Comparison of ENCODE assay signal across 8 cellular contexts in genomic region chr19:53865918-53866696, GRCh38. TPM values are rescaled to one million over a fixed set of nuclear protein-coding genes. Genes with fewer than 3 reads are reported as not detected.
DNase-seq lines count a peak whose midpoint lies in the region; ATAC-seq and TF ChIP-seq lines count a peak whose summit lies in the region.

No MANE protein-coding gene starts in this region.

- H3F3A ChIP-seq in neural progenitor cell (ENCODE audit: low read depth) (peaks cover 32% of the 10 kb centered on the region), MM.1S (ENCODE audit: insufficient read depth, low read length) (no peaks in the 10 kb centered on the region)

- peaks cover 2% of the 10 kb centered on the region for H3K36me3 Mint-ChIP-seq in activated naive CD8-positive, alpha-beta T cell treated with anti-CD3 and anti-CD28 coated beads for 36 hours
- peaks cover 3% of the 10 kb centered on the region for H3K36me3 Mint-ChIP-seq in neural progenitor cell
- peaks cover under 1% of the 10 kb centered on the region for H3K36me3 Mint-ChIP-seq in type B pancreatic cell

- TF ChIP-seq CTCF in RWPE2 (IDR thresholded peaks at IDR 0.05; ENCODE audit: poor library complexity, severe bottlenecking) (no peak), neural progenitor cell (IDR thresholded peaks at IDR 0.05) (no peak), type B pancreatic cell (conservative IDR thresholded peaks at IDR 0.05) (no peak), MM.1S (IDR thresholded peaks at IDR 0.05; ENCODE audit: low read length) (no peak)

- H3K79me2 ChIP-seq in neural progenitor cell (ENCODE audit: low read depth) (peaks cover 16% of the 10 kb centered on the region), MM.1S (ENCODE audit: low read length) (no peaks in the 10 kb centered on the region)

- H3K4me2 ChIP-seq in neural progenitor cell (peak overlapping the region; percentile 82), MM.1S (ENCODE audit: low read depth, low read length) (no peak overlapping the region)

- H3K27ac Mint-ChIP-seq in activated naive CD8-positive, alpha-beta T cell treated with anti-CD3 and anti-CD28 coated beads for 36 hours: peak overlapping the region; percentile 91
- H3K27ac Mint-ChIP-seq in neural progenitor cell: peak overlapping the region; percentile 100
- H3K27ac Mint-ChIP-seq in type B pancreatic cell: peak overlapping the region; percentile 98

- H3K9ac ChIP-seq in neural progenitor cell (peak overlapping the region; percentile 3), MM.1S (ENCODE audit: low read length) (no peak overlapping the region)

- peaks cover 31% of the 10 kb centered on the region for H3K4me1 Mint-ChIP-seq in activated naive CD8-positive, alpha-beta T cell treated with anti-CD3 and anti-CD28 coated beads for 36 hours
- H3K4me1 Mint-ChIP-seq in neural progenitor cell (peaks cover 31% of the 10 kb centered on the region), type B pancreatic cell (ENCODE audit: unreplicated experiment) (peaks cover 2% of the 10 kb centered on the region)

- ATAC-seq in RWPE2 (ENCODE audit: low read depth): peak; percentile 28
- peak; percentile 62 for ATAC-seq in Right ventricle myocardium inferior
- ATAC-seq in HG02870 (IDR thresholded peaks at IDR 0.05; ENCODE audit: unreplicated experiment): no peak

- no peaks in the 10 kb centered on the region for H3K27me3 Mint-ChIP-seq in activated naive CD8-positive, alpha-beta T cell treated with anti-CD3 and anti-CD28 coated beads for 36 hours
- H3K27me3 Mint-ChIP-seq in neural progenitor cell (ENCODE audit: insufficient read depth, low read depth) (peaks cover 14% of the 10 kb centered on the region), type B pancreatic cell (no peaks in the 10 kb centered on the region)

- intact Hi-C loops in Right ventricle myocardium inferior (cut with DNase I): loop anchor here (5.0 to 10.0 kb wide), 2 partner anchors 326 to 599 kb away; partner anchors contain the start of genes LENG9 and TSEN34

- H3K27ac ChIP-seq in RWPE2 (ENCODE audit: poor library complexity, severe bottlenecking): peak overlapping the region; percentile 86
- H3K27ac ChIP-seq in neural progenitor cell: peak overlapping the region; percentile 96
- H3K27ac ChIP-seq in MM.1S (ENCODE audit: low read length): no peak overlapping the region

- H3K4me3 ChIP-seq in RWPE2 (ENCODE audit: severe bottlenecking): peak overlapping the region; percentile 69
- H3K4me3 ChIP-seq in neural progenitor cell: peak overlapping the region; percentile 66
- H3K4me3 ChIP-seq in MM.1S (ENCODE audit: low read length): no peak overlapping the region

- H3K4me1 ChIP-seq in RWPE2 (ENCODE audit: insufficient read depth, poor library complexity, severe bottlenecking) (peaks cover 10% of the 10 kb centered on the region), neural progenitor cell (peaks cover 12% of the 10 kb centered on the region), MM.1S (ENCODE audit: low read length) (no peaks in the 10 kb centered on the region)

- TF ChIP-seq POLR2A in GM18526 (IDR thresholded peaks at IDR 0.05; ENCODE audit: extremely low read depth, insufficient read length): peak; percentile 35

- H4K20me1 ChIP-seq in neural progenitor cell (ENCODE audit: low read depth): peaks cover 17% of the 10 kb centered on the region
- no peaks in the 10 kb centered on the region for H4K20me1 ChIP-seq in MM.1S (ENCODE audit: insufficient read depth, low read length)

- DNase-seq in RWPE2 (ENCODE audit: low spot score): no peak
- peak; percentile 77 for DNase-seq in activated naive CD8-positive, alpha-beta T cell treated with anti-CD3 and anti-CD28 coated beads for 36 hours
- peak; percentile 93 for DNase-seq in Right ventricle myocardium inferior (ENCODE audit: missing footprints)
- DNase-seq in neural progenitor cell (ENCODE audit: low spot score): peak; percentile 91
- DNase-seq in type B pancreatic cell (ENCODE audit: extremely low spot score, unreplicated experiment): peak; percentile 77
- DNase-seq in MM.1S: no peak

- no peaks in the 10 kb centered on the region for H3K9me3 ChIP-seq in RWPE2 (ENCODE audit: severe bottlenecking)
- H3K9me3 ChIP-seq in neural progenitor cell (ENCODE audit: low read depth): no peaks in the 10 kb centered on the region
- no peaks in the 10 kb centered on the region for H3K9me3 ChIP-seq in MM.1S (replicated peaks; ENCODE audit: insufficient read depth, low read length)

- H3K9me2 ChIP-seq in MM.1S (replicated peaks; ENCODE audit: insufficient read depth, low read length): no peaks in the 10 kb centered on the region

- H3K4me3 Mint-ChIP-seq in activated naive CD8-positive, alpha-beta T cell treated with anti-CD3 and anti-CD28 coated beads for 36 hours: peak overlapping the region; percentile 94
- H3K4me3 Mint-ChIP-seq in neural progenitor cell (peak overlapping the region; percentile 90), type B pancreatic cell (peak overlapping the region; percentile 98)

- H3K27me3 ChIP-seq in RWPE2 (ENCODE audit: insufficient read depth, poor library complexity, severe bottlenecking): no peaks in the 10 kb centered on the region
- no peaks in the 10 kb centered on the region for H3K27me3 ChIP-seq in neural progenitor cell
- 0 out of 2 replicates have a peak, but pooled peaks cover 5% of the 10 kb centered on the region for H3K27me3 ChIP-seq in MM.1S (replicated peaks; ENCODE audit: insufficient read depth, low read length)

- H3K9me3 Mint-ChIP-seq in activated naive CD8-positive, alpha-beta T cell treated with anti-CD3 and anti-CD28 coated beads for 36 hours: no peaks in the 10 kb centered on the region
- H3K9me3 Mint-ChIP-seq in neural progenitor cell (no peaks in the 10 kb centered on the region), type B pancreatic cell (no peaks in the 10 kb centered on the region)

- H3K36me3 ChIP-seq in RWPE2 (ENCODE audit: low read depth) (peaks cover 7% of the 10 kb centered on the region), neural progenitor cell (no peaks in the 10 kb centered on the region), MM.1S (replicated peaks; ENCODE audit: insufficient read depth, low read length) (no peaks in the 10 kb centered on the region)

- H2AFZ ChIP-seq in neural progenitor cell (replicated peaks): peak overlapping the region; percentile 73
- no peak overlapping the region for H2AFZ ChIP-seq in MM.1S (ENCODE audit: low read length)

RNA-seq across cellular contexts. Expression of gene MYADM, which starts 1.6 kb away (rescaled TPM):
- 10 to 100 TPM; 30.9 to 32.1 TPM for total RNA-seq in activated naive CD8-positive, alpha-beta T cell treated with anti-CD3 and anti-CD28 coated beads for 36 hours
- total RNA-seq in Right ventricle myocardium inferior: 141 TPM
- total RNA-seq in neural progenitor cell (ENCODE audit: low replicate concordance): 11.5 and 25.6 TPM in 2 replicates
- total RNA-seq in type B pancreatic cell (ENCODE audit: low replicate concordance): 69.5 and 73.5 TPM in 2 replicates

RNA-seq across cellular contexts. Expression of gene PRKCG, which starts 15.9 kb away (rescaled TPM):
- under 1 TPM in 1 of 2 experiments, not detected in 1; 0.35 TPM for total RNA-seq in activated naive CD8-positive, alpha-beta T cell treated with anti-CD3 and anti-CD28 coated beads for 36 hours
- not detected for total RNA-seq in Right ventricle myocardium inferior
- total RNA-seq in neural progenitor cell (ENCODE audit: low replicate concordance): 0.51 and 3.3 TPM in 2 replicates
- total RNA-seq in type B pancreatic cell (ENCODE audit: low replicate concordance): 2.4 and 3.1 TPM in 2 replicates

RNA-seq across cellular contexts. Expression of gene NLRP12, which starts 42.0 kb away (rescaled TPM):
- under 1 TPM; 0.06 TPM for total RNA-seq in activated naive CD8-positive, alpha-beta T cell treated with anti-CD3 and anti-CD28 coated beads for 36 hours
- total RNA-seq in Right ventricle myocardium inferior (0.43 TPM), neural progenitor cell (ENCODE audit: low replicate concordance) (0.19 TPM in 1 of 2 replicates, not detected in the other), type B pancreatic cell (ENCODE audit: low replicate concordance) (not detected in 2 replicates)

RNA-seq across cellular contexts. Expression of gene CACNG7, which starts 43.0 kb away (rescaled TPM):
- total RNA-seq in activated naive CD8-positive, alpha-beta T cell treated with anti-CD3 and anti-CD28 coated beads for 36 hours: not detected
- total RNA-seq in Right ventricle myocardium inferior: not detected
- total RNA-seq in neural progenitor cell (ENCODE audit: low replicate concordance): 6.7 and 27.3 TPM in 2 replicates
- total RNA-seq in type B pancreatic cell (ENCODE audit: low replicate concordance): 0.67 and 6.0 TPM in 2 replicates

Comparison
In these comparisons a context has a peak if more than half of its experiments do, and no peak if none do; other contexts are left out.
1. DNase-seq: peak in activated naive CD8-positive, alpha-beta T cell treated with anti-CD3 and anti-CD28 coated beads for 36 hours (single experiment), Right ventricle myocardium inferior (single experiment), neural progenitor cell (single experiment) and type B pancreatic cell (single experiment); none in RWPE2 (single experiment) and MM.1S (single experiment).
2. Peak in every context shown above with its lines, with median percentiles within 50 percentile points of each other: H3K27ac Mint-ChIP-seq and H3K4me3 Mint-ChIP-seq.